Comparison of ENCODE assay signal across 8 cellular contexts in genomic region chr5:150358261-150359095, GRCh38. TPM values are rescaled to one million over a fixed set of nuclear protein-coding genes. Genes with fewer than 3 reads are reported as not detected.
DNase-seq lines count a peak whose midpoint lies in the region; ATAC-seq and TF ChIP-seq lines count a peak whose summit lies in the region.

No MANE protein-coding gene starts in this region.

- H3K9me3 Mint-ChIP-seq in GM23338 = no peaks in the 10 kb centered on the region

- intact Hi-C loops in esophagus squamous epithelium (cut with DNase I) = loop anchor here (10.0 kb wide), 1 partner anchor 84 kb away; no protein-coding TSS in a partner anchor

- peak overlapping the region; percentile 76; the same call in 1 of the 2 replicates for H2AFZ ChIP-seq in GM23338

- no peaks in the 10 kb centered on the region for H3K9me2 ChIP-seq in GM23338 (ENCODE audit: insufficient read depth)

- peak overlapping the region; percentile 95 for H3K4me3 Mint-ChIP-seq in GM23338

- TF ChIP-seq POLR2A in esophagus squamous epithelium (IDR thresholded peaks at IDR 0.05) = no peak

- H3F3A ChIP-seq in GM23338 (replicated peaks; ENCODE audit: low read depth) = 0 out of 2 replicates have a peak, but pooled peaks cover 5% of the 10 kb centered on the region

- H3K36me3 ChIP-seq in GM23338 (ENCODE audit: insufficient read depth) = peaks cover 25% of the 10 kb centered on the region
- H3K36me3 ChIP-seq in esophagus squamous epithelium = peaks cover 0 to 38% (median 5%) of the 10 kb centered on the region in 3 donors
- peaks cover 10% of the 10 kb centered on the region for H3K36me3 ChIP-seq in rectal smooth muscle tissue (ENCODE audit: control insufficient read depth, insufficient read depth, low read length)

- peaks cover 41% of the 10 kb centered on the region for H3K36me3 Mint-ChIP-seq in GM23338 (ENCODE audit: low read depth)

- peak overlapping the region; percentile 88; the same call in 1 of the 2 replicates for H3K27ac ChIP-seq in GM23338 (ENCODE audit: low read depth)
- peak overlapping the region; percentile 64 to 83 (median 75) for H3K27ac ChIP-seq in esophagus squamous epithelium
- no peak overlapping the region for H3K27ac ChIP-seq in rectal smooth muscle tissue (ENCODE audit: low read depth, low read length)

- H3K4me1 ChIP-seq in GM23338 (ENCODE audit: insufficient read depth) = peaks cover 3% of the 10 kb centered on the region
- peaks cover 12 to 27% (median 15%) of the 10 kb centered on the region in 3 donors for H3K4me1 ChIP-seq in esophagus squamous epithelium
- peaks cover 4% of the 10 kb centered on the region for H3K4me1 ChIP-seq in rectal smooth muscle tissue (ENCODE audit: control insufficient read depth, insufficient read depth, low read length)

- H3K4me1 Mint-ChIP-seq in GM23338 = peaks cover 13% of the 10 kb centered on the region

- TF ChIP-seq CTCF in GM23338 (conservative IDR thresholded peaks at IDR 0.05; ENCODE audit: low read depth in 2 of 2) (no peak), esophagus squamous epithelium (IDR thresholded peaks at IDR 0.05) (no peak)

- peak overlapping the region; percentile 95 for H3K27ac Mint-ChIP-seq in GM23338

- peaks cover 52% of the 10 kb centered on the region for H3K79me2 ChIP-seq in GM23338 (replicated peaks; ENCODE audit: insufficient read depth)

- peak overlapping the region; percentile 98 for H3K4me2 ChIP-seq in GM23338

- 19 to 33% methylated on average over 9 to 19 of the region's 23 CpGs for WGBS in esophagus squamous epithelium, 2 donors

- H4K20me1 ChIP-seq in GM23338 (replicated peaks; ENCODE audit: insufficient read depth) = peaks cover 46% of the 10 kb centered on the region

- H3K9me3 ChIP-seq in esophagus squamous epithelium = no peaks in the 10 kb centered on the region

- no peak overlapping the region for H3K9ac ChIP-seq in rectal smooth muscle tissue (ENCODE audit: low read length)

- H3K27me3 Mint-ChIP-seq in GM23338 (ENCODE audit: insufficient read depth, low read depth, poor library complexity) = peaks cover 2% of the 10 kb centered on the region

- H3K4me3 ChIP-seq in GM23338 (peak overlapping the region; percentile 99), esophagus squamous epithelium (peak overlapping the region; percentile 62 to 83 (median 74)), rectal smooth muscle tissue (ENCODE audit: low read length) (peak overlapping the region; percentile 87)

- no peaks in the 10 kb centered on the region for H3K27me3 ChIP-seq in GM23338 (ENCODE audit: insufficient read depth)
- no peaks in the 10 kb centered on the region for H3K27me3 ChIP-seq in esophagus squamous epithelium
- H3K27me3 ChIP-seq in rectal smooth muscle tissue (ENCODE audit: control insufficient read depth, insufficient read depth, low read length) = no peaks in the 10 kb centered on the region

- no peak; the same call in 2 of the 3 replicates for ATAC-seq in GM23338
- no peak for ATAC-seq in GM19397 (IDR thresholded peaks at IDR 0.05; ENCODE audit: unreplicated experiment)

- peak; percentile 32 for DNase-seq in GM23338 (ENCODE audit: low spot score)
- DNase-seq in RPMI7951 (ENCODE audit: low read depth) = peak; percentile 31
- no peak for DNase-seq in esophagus squamous epithelium (lab: John Stamatoyannopoulos, UW)
- DNase-seq in dedifferentiated amniotic fluid mesenchymal stem cell (ENCODE audit: extremely low spot score) = no peak
- no peak for DNase-seq in DMS 273 (lab: John Stamatoyannopoulos, UW; ENCODE audit: unreplicated experiment)
- DNase-seq in germinal center (ENCODE audit: low spot score) = no peak

TF ChIP-seq in GM23338, 12 proteins besides CTCF, POLR2A, EP300 and RAD21:
- no peak for TF ChIP-seq EZH2 (IDR thresholded peaks at IDR 0.05; ENCODE audit: low read depth, unreplicated experiment)
- TF ChIP-seq NANOG (IDR thresholded peaks at IDR 0.05; ENCODE audit: borderline replicate concordance) = no peak
- no peak for TF ChIP-seq REST (IDR thresholded peaks at IDR 0.05; ENCODE audit: unreplicated experiment)
- no peak for TF ChIP-seq ZNF331 (CRISPR knock-in tag; IDR thresholded peaks at IDR 0.05; ENCODE audit: low read depth)
- TF ChIP-seq JUNB (IDR thresholded peaks at IDR 0.05; ENCODE audit: unreplicated experiment) = no peak
- no peak for TF ChIP-seq EZH2phosphoT487 (IDR thresholded peaks at IDR 0.05; ENCODE audit: unreplicated experiment)
TF ChIP-seq in GM23338: peak in this region for 0.

RNA-seq across cellular contexts. Expression of gene TCOF1, which starts 1.0 kb away (rescaled TPM):
- total RNA-seq in GM23338 (2014; rRNA removed; shearing (Covaris generic)) = 152 and 165 TPM in 2 replicates
- polyA plus RNA-seq in GM23338 (2016; fragmentation: Nextera tagmentation; extraction: Ambion mirVana) = 83.4 and 86.8 TPM in 2 replicates
- total RNA-seq in RPMI7951 (2014; rRNA removed; shearing (Covaris generic)) = 19.1 and 21.4 TPM in 2 replicates
- 10 to 100 TPM; 18.2 to 41.4 (median 24.8) TPM for total RNA-seq in esophagus squamous epithelium

RNA-seq across cellular contexts. Expression of gene CD74, which starts 54.2 kb away (rescaled TPM):
- total RNA-seq in GM23338 (2014; rRNA removed; shearing (Covaris generic)) = 49.8 and 54.8 TPM in 2 replicates
- polyA plus RNA-seq in GM23338 (2016; fragmentation: Nextera tagmentation; extraction: Ambion mirVana) = 98.4 and 105 TPM in 2 replicates
- 38.7 and 53.3 TPM in 2 replicates for total RNA-seq in RPMI7951 (2014; rRNA removed; shearing (Covaris generic))
- total RNA-seq in esophagus squamous epithelium = 1,000 to 10,000 TPM in 1 of 4 donors, 100 to 1,000 TPM in 2, 10 to 100 TPM in 1; 91.0 to 1,037 (median 261) TPM

RNA-seq across cellular contexts. Expression of gene ARSI, which starts 55.8 kb away (rescaled TPM):
- 6.9 and 7.1 TPM in 2 replicates for total RNA-seq in GM23338 (2014; rRNA removed; shearing (Covaris generic))
- 0.99 and 1.6 TPM in 2 replicates for polyA plus RNA-seq in GM23338 (2016; fragmentation: Nextera tagmentation; extraction: Ambion mirVana)
- total RNA-seq in RPMI7951 (2014; rRNA removed; shearing (Covaris generic)) = 0.10 TPM in 1 of 2 replicates, not detected in the other
- 1 to 10 TPM; 2.1 to 7.2 (median 5.1) TPM for total RNA-seq in esophagus squamous epithelium

Comparison
In these comparisons a context has a peak if more than half of its experiments do, and no peak if none do; other contexts are left out.
1. DNase-seq: peak in GM23338 (single experiment) and RPMI7951 (single experiment); none in esophagus squamous epithelium (single experiment), dedifferentiated amniotic fluid mesenchymal stem cell (single experiment), DMS 273 (single experiment) and germinal center (single experiment).
2. Peak in every context shown above with its lines, with median percentiles within 50 percentile points of each other: H3K4me3 ChIP-seq.